In genomic region chr14:29926701-29927595, GRCh38 we compare ENCODE assay signal across 8 cellular contexts. TPM values are rescaled to one million over a fixed set of nuclear protein-coding genes. Genes with fewer than 3 reads are reported as not detected.
DNase-seq lines count a peak whose midpoint lies in the region; ATAC-seq lines count a peak whose summit lies in the region.

No MANE protein-coding gene starts in this region.

- peaks cover 27% of the 10 kb centered on the region for H3K9me3 Mint-ChIP-seq in central memory CD8-positive, alpha-beta T cell
- peaks cover 10 to 46% (median 25%) of the 10 kb centered on the region in 6 donors for H3K9me3 Mint-ChIP-seq in immature natural killer cell

- H3K4me3 Mint-ChIP-seq in central memory CD8-positive, alpha-beta T cell: peak overlapping the region; percentile 49
- H3K4me3 Mint-ChIP-seq in immature natural killer cell: peak overlapping the region in 4 of 5 donors; percentile 33 to 67 (median 56)

- no peak for ATAC-seq in central memory CD8-positive, alpha-beta T cell (replicated peaks; ENCODE audit: extremely low read depth, poor library complexity, severe bottlenecking)

- no peaks in the 10 kb centered on the region for H3K36me3 Mint-ChIP-seq in central memory CD8-positive, alpha-beta T cell (ENCODE audit: insufficient read depth)
- H3K36me3 Mint-ChIP-seq in immature natural killer cell: peaks cover 0 to 12% (median 9%) of the 10 kb centered on the region in 3 donors

- H3K4me1 Mint-ChIP-seq in central memory CD8-positive, alpha-beta T cell: peaks cover 6% of the 10 kb centered on the region
- peaks cover 0 to 4% of the 10 kb centered on the region in 2 donors for H3K4me1 Mint-ChIP-seq in immature natural killer cell

- peak overlapping the region; percentile 89 for H3K4me3 ChIP-seq in skeletal muscle cell (ENCODE audit: low read depth, low read length)

- peak; percentile 86 for DNase-seq in DMS 273 (lab: John Stamatoyannopoulos, UW; ENCODE audit: unreplicated experiment)
- DNase-seq in DMS 273 treated with DMSO at 0.1 percent for 48 hours (lab: John Stamatoyannopoulos, UW): no peak
- DNase-seq in HCEC 1CT: peak; percentile 60
- peak; percentile 57 for DNase-seq in NCI-H345 (lab: John Stamatoyannopoulos, UW)
- DNase-seq in central memory CD8-positive, alpha-beta T cell (ENCODE audit: low spot score in 2 of 2): no peak
- no peak for DNase-seq in immature natural killer cell
- DNase-seq in skeletal muscle cell (ENCODE audit: low read depth): no peak
- no peak for DNase-seq in CD1c-positive myeloid dendritic cell (ENCODE audit: extremely low spot score)

- H3K27me3 Mint-ChIP-seq in central memory CD8-positive, alpha-beta T cell: peaks cover 23% of the 10 kb centered on the region
- peaks cover 5 to 11% (median 11%) of the 10 kb centered on the region in 3 donors for H3K27me3 Mint-ChIP-seq in immature natural killer cell (ENCODE audit: low read depth in 3 of 3)

- no peak overlapping the region for H3K27ac Mint-ChIP-seq in central memory CD8-positive, alpha-beta T cell (ENCODE audit: low read depth)
- no peak overlapping the region for H3K27ac Mint-ChIP-seq in immature natural killer cell

RNA-seq across cellular contexts. Expression of gene PRKD1, which starts 0.7 kb away (rescaled TPM):
- not detected for polyA plus RNA-seq in immature natural killer cell

Comparison
In these comparisons a context has a peak if more than half of its experiments do, and no peak if none do; other contexts are left out.
1. DNase-seq: peak in DMS 273 (single experiment), HCEC 1CT (single experiment) and NCI-H345 (single experiment); none in DMS 273 treated with DMSO at 0.1 percent for 48 hours (single experiment), central memory CD8-positive, alpha-beta T cell (0 of 2), immature natural killer cell (0 of 3), skeletal muscle cell (single experiment) and CD1c-positive myeloid dendritic cell (single experiment).